In the genomic region with DNA sequence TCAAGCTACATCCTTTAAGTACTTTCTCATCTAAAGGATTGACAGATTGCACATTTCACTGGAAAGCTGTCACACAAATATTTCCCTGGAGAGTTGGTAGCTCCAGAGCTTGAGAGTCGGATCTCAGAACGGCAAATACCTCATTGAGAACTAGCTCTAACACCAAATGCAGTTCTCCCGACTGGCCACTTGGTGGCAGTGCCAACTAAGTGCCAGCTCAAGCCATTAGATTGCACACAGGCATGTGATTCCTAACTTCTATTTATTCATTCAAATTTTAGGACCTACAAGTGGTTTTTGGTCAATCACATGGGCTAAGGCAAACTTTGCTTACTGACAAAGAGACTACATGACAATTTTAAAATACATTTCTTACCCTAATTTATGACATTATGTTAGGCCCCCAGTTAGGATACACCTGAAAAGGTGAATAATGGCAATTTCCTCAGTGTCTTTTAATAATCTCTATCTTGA, we compare ENCODE assay signal across 9 cellular contexts. TPM values are rescaled to one million over a fixed set of nuclear protein-coding genes. Genes with fewer than 3 reads are reported as not detected.
DNase-seq lines count a peak whose midpoint lies in the region; ATAC-seq lines count a peak whose summit lies in the region.
"Had no signal": no experiment of that assay in that cellular context is flagged by ENCODE, and none has a peak within 500 bp of the region (broad histone marks: within the 10 kb centered on the region; RNA-seq: fewer than 3 reads in every experiment).

No MANE protein-coding gene starts in this region.

- no peaks in the 10 kb centered on the region for H3K36me3 Mint-ChIP-seq in T-helper 2 cell treated with Interferon-gamma antibody and Interleukin-4, amounts not matched to agents 5 μg/mL and 100 μg/mL, for 36 hours (ENCODE audit: low read depth)
- H3K36me3 Mint-ChIP-seq: activated naive CD8-positive, alpha-beta T cell had no signal

- peaks cover 22% of the 10 kb centered on the region for H3K27me3 Mint-ChIP-seq in T-helper 2 cell treated with Interferon-gamma antibody and Interleukin-4, amounts not matched to agents 5 μg/mL and 100 μg/mL, for 36 hours (ENCODE audit: low read depth)

- H3K9me3 Mint-ChIP-seq in T-helper 2 cell treated with Interferon-gamma antibody and Interleukin-4, amounts not matched to agents 5 μg/mL and 100 μg/mL, for 36 hours, result no peaks in the 10 kb centered on the region

- H3K4me1 Mint-ChIP-seq in T-helper 2 cell treated with Interferon-gamma antibody and Interleukin-4, amounts not matched to agents 5 μg/mL and 100 μg/mL, for 36 hours (ENCODE audit: low read depth), result no peaks in the 10 kb centered on the region

- peak; percentile 51 for DNase-seq in Daoy (ENCODE audit: low read depth)
- DNase-seq in NCI-H69 (lab: John Stamatoyannopoulos, UW), result peak; percentile 83
- peak; percentile 34 for DNase-seq in activated CD8-positive, alpha-beta memory T cell treated with anti-CD3 and anti-CD28 coated beads, Interleukin-2, amount 50 U/mL, for 4 hours
- DNase-seq in fibroblast of the conjunctiva (ENCODE audit: low read depth), result peak; percentile 43
- DNase-seq in occipital lobe (lab: John Stamatoyannopoulos, UW), result peak; percentile 2
- no peak for DNase-seq in T-helper 2 cell treated with Interferon-gamma antibody and Interleukin-4, amounts not matched to agents 5 μg/mL and 100 μg/mL, for 36 hours (ENCODE audit: low spot score)

- H3K27ac Mint-ChIP-seq in T-helper 2 cell treated with Interferon-gamma antibody and Interleukin-4, amounts not matched to agents 5 μg/mL and 100 μg/mL, for 36 hours, result no peak overlapping the region
- H3K27ac Mint-ChIP-seq: activated naive CD8-positive, alpha-beta T cell had no signal

- H3K4me3 Mint-ChIP-seq in T-helper 2 cell treated with Interferon-gamma antibody and Interleukin-4, amounts not matched to agents 5 μg/mL and 100 μg/mL, for 36 hours, result no peak overlapping the region
- H3K4me3 Mint-ChIP-seq: activated naive CD8-positive, alpha-beta T cell had no signal

- ATAC-seq in GM21381 (IDR thresholded peaks at IDR 0.05; ENCODE audit: unreplicated experiment) (peak; percentile 87), HG03565 (IDR thresholded peaks at IDR 0.05; ENCODE audit: unreplicated experiment) (peak; percentile 97)

RNA-seq across cellular contexts. Expression of a gene that starts 7.9 kb away (rescaled TPM):
- not detected in 2 replicates for total RNA-seq in Daoy (2014; rRNA removed; shearing (Covaris generic))
- total RNA-seq in occipital lobe, result 4.1 TPM
